In genomic region chr6:39881851-39882566, GRCh38 we compare ENCODE assay signal across 10 cellular contexts. TPM values are rescaled to one million over a fixed set of nuclear protein-coding genes. Genes with fewer than 3 reads are reported as not detected.
DNase-seq lines count a peak whose midpoint lies in the region; TF ChIP-seq lines count a peak whose summit lies in the region.
"Had no signal": no experiment of that assay in that cellular context is flagged by ENCODE, and none has a peak within 500 bp of the region (broad histone marks: within the 10 kb centered on the region; RNA-seq: fewer than 3 reads in every experiment).

No MANE protein-coding gene starts in this region.

- peak overlapping the region; percentile 20 for H3K4me3 ChIP-seq in WI38 (ENCODE audit: low read depth, low read length)
- no peak overlapping the region for H3K4me3 ChIP-seq in foreskin fibroblast (ENCODE audit: low read depth in 1 of 2, low read length in 2 of 2)
- H3K4me3 ChIP-seq in rectal smooth muscle tissue (ENCODE audit: low read length): no peak overlapping the region
- H3K4me3 ChIP-seq: BLaER1 had no signal

- no peak for TF ChIP-seq CTCF in WI38 (IDR thresholded peaks at IDR 0.05; ENCODE audit: low read depth, low read length)
- no peak for TF ChIP-seq CTCF in foreskin fibroblast (IDR thresholded peaks at IDR 0.05; ENCODE audit: low read depth, low read length)

- peaks cover 10% of the 10 kb centered on the region for H3K36me3 ChIP-seq in rectal smooth muscle tissue (ENCODE audit: control insufficient read depth, insufficient read depth, low read length)
- H3K36me3 ChIP-seq: BLaER1 had no signal

- no peaks in the 10 kb centered on the region for H3K27me3 ChIP-seq in rectal smooth muscle tissue (ENCODE audit: control insufficient read depth, insufficient read depth, low read length)
- H3K27me3 ChIP-seq: BLaER1 had no signal

- H3K4me1 ChIP-seq in rectal smooth muscle tissue (ENCODE audit: control insufficient read depth, insufficient read depth, low read length): peaks cover 12% of the 10 kb centered on the region

- H3K27ac ChIP-seq in rectal smooth muscle tissue (ENCODE audit: low read depth, low read length): peak overlapping the region; percentile 43
- H3K27ac ChIP-seq: BLaER1 had no signal

- DNase-seq in AG08396 (ENCODE audit: low spot score) (peak; percentile 68), foreskin fibroblast (peak; percentile 73 to 82), germinal center (ENCODE audit: low spot score) (no peak), SW480 (ENCODE audit: low spot score) (no peak), HT-29 (ENCODE audit: low spot score) (no peak)
- no peak for DNase-seq in activated CD4-positive, CD25-positive, alpha-beta regulatory T cell treated with anti-CD3 and anti-CD28 coated beads, Interleukin-2, amount 50 U/mL, for 72 hours
- DNase-seq: activated T-cell treated with anti-CD3 and anti-CD28 coated beads, Interleukin-2, amount 50 U/mL, for 24 hours had no signal

- H3K9ac ChIP-seq in rectal smooth muscle tissue (ENCODE audit: low read length): no peak overlapping the region
- H3K9ac ChIP-seq: BLaER1 had no signal

RNA-seq across cellular contexts. Expression of gene MOCS1, which starts 52.3 kb away (rescaled TPM):
- total RNA-seq in HT-29 (2014; rRNA removed; shearing (Covaris generic)): 0.34 and 2.4 TPM in 2 replicates

Comparison
In these comparisons a context has a peak if more than half of its experiments do, and no peak if none do; other contexts are left out.
1. DNase-seq: peak in AG08396 (single experiment) and foreskin fibroblast (2 of 2); none in germinal center (single experiment), activated CD4-positive, CD25-positive, alpha-beta regulatory T cell treated with anti-CD3 and anti-CD28 coated beads, Interleukin-2, amount 50 U/mL, for 72 hours (single experiment), SW480 (single experiment) and HT-29 (single experiment).